ENCODE assay signal across 1 cellular context in genomic region chr6:22349528-22349927, GRCh38.
TF ChIP-seq lines count a peak whose summit lies in the region.

No MANE protein-coding gene starts in this region.

TF ChIP-seq in SK-N-SH, 30 proteins besides CTCF, POLR2A, EP300 and RAD21 (continued from another document):
- TF ChIP-seq REST (IDR thresholded peaks at IDR 0.05; ENCODE audit: low read depth, low read length) (no peak), MEF2A (IDR thresholded peaks at IDR 0.05; ENCODE audit: borderline replicate concordance, low read depth) (peak; percentile 26; the same call in 1 of the 2 replicates)
